Comparison of ENCODE assay signal across 12 cellular contexts in genomic region chr5:154059039-154059430, GRCh38. TPM values are rescaled to one million over a fixed set of nuclear protein-coding genes. Genes with fewer than 3 reads are reported as not detected.
DNase-seq lines count a peak whose midpoint lies in the region; ATAC-seq and TF ChIP-seq lines count a peak whose summit lies in the region.
"Had no signal": no experiment of that assay in that cellular context is flagged by ENCODE, and none has a peak within 500 bp of the region (broad histone marks: within the 10 kb centered on the region; RNA-seq: fewer than 3 reads in every experiment).

No MANE protein-coding gene starts in this region.

- peak; percentile 24 for ATAC-seq in GM18868 (IDR thresholded peaks at IDR 0.05; ENCODE audit: unreplicated experiment)
- ATAC-seq in GM21619 (IDR thresholded peaks at IDR 0.05; ENCODE audit: unreplicated experiment) = peak; percentile 30
- ATAC-seq in HG03378 (IDR thresholded peaks at IDR 0.05; ENCODE audit: unreplicated experiment) = peak; percentile 75
- peak; percentile 77 to 86 (median 82) for ATAC-seq in right lobe of liver
- no peak for ATAC-seq in upper lobe of left lung (ENCODE audit: low FRiP score in 2 of 2)

- H3K4me1 ChIP-seq in right lobe of liver (peaks cover 0 to 11% (median 5%) of the 10 kb centered on the region in 4 donors), upper lobe of left lung (peaks cover 0 to 14% (median 4%) of the 10 kb centered on the region in 4 donors)

- TF ChIP-seq EP300 in upper lobe of left lung (IDR thresholded peaks at IDR 0.05) = no peak

- no peak for TF ChIP-seq POLR2A in right lobe of liver (IDR thresholded peaks at IDR 0.05)
- TF ChIP-seq POLR2A in upper lobe of left lung (IDR thresholded peaks at IDR 0.05) = no peak

- DNase-seq in right lobe of liver = no peak
- no peak for DNase-seq in NCI-H1930 (lab: John Stamatoyannopoulos, UW)
- DNase-seq in foreskin melanocyte = no peak
- no peak for DNase-seq in upper lobe of left lung
- DNase-seq in activated CD4-positive, alpha-beta T cell treated with anti-CD3 and anti-CD28 coated beads for 48 hours = no peak
- DNase-seq: anterior cingulate cortex, HFFc6, NCI-H1092 treated with DMSO at 0.1 percent for 48 hours had no signal

- H3K4me3 ChIP-seq in right lobe of liver (no peak overlapping the region), upper lobe of left lung (no peak overlapping the region)
- H3K4me3 ChIP-seq: pancreas had no signal

- H3K27me3 ChIP-seq in right lobe of liver = no peaks in the 10 kb centered on the region
- H3K27me3 ChIP-seq in upper lobe of left lung = no peaks in the 10 kb centered on the region
- H3K27me3 ChIP-seq: pancreas had no signal

- H3K9me3 ChIP-seq in right lobe of liver (no peaks in the 10 kb centered on the region), upper lobe of left lung (no peaks in the 10 kb centered on the region)
- H3K9me3 ChIP-seq: pancreas had no signal

- H3K36me3 ChIP-seq in right lobe of liver (peaks cover 0 to 3% (median 0%) of the 10 kb centered on the region in 4 donors), upper lobe of left lung (peaks cover 0 to 13% (median 0%) of the 10 kb centered on the region in 4 donors)

- intact Hi-C loops in right lobe of liver (cut with DNase I) = no loop called here

- H3K27ac ChIP-seq in right lobe of liver (no peak overlapping the region), upper lobe of left lung (no peak overlapping the region)
- H3K27ac ChIP-seq: pancreas had no signal

- WGBS in right lobe of liver (ENCODE audit: insufficient coverage, low coverage, low lambda C conversion rate, missing lambda C conversion rate) = 24% methylated on average over 6 of the region's 6 CpGs
- WGBS in upper lobe of left lung, 2 donors = 67 to 72% methylated on average over 6 of the region's 6 CpGs

- TF ChIP-seq CTCF in right lobe of liver (IDR thresholded peaks at IDR 0.05) (no peak), upper lobe of left lung (IDR thresholded peaks at IDR 0.05) (no peak)

RNA-seq across cellular contexts. Expression of gene MFAP3, which starts 20.3 kb away (rescaled TPM):
- 10 to 100 TPM; 14.8 to 29.8 (median 16.1) TPM for total RNA-seq in right lobe of liver
- 10 to 100 TPM in 4 of 6 donors, 1 to 10 TPM in 2; 6.4 to 34.5 (median 25.6) TPM for total RNA-seq in upper lobe of left lung

RNA-seq across cellular contexts. Expression of gene FAM114A2, which starts 20.3 kb away (rescaled TPM):
- 10 to 100 TPM in 4 of 6 experiments, 1 to 10 TPM in 2; 5.0 to 20.2 (median 15.5) TPM for total RNA-seq in right lobe of liver
- total RNA-seq in upper lobe of left lung = 10 to 100 TPM; 10.5 to 45.3 (median 17.1) TPM

Comparison
In these comparisons a context has a peak if more than half of its experiments do, and no peak if none do; other contexts are left out.
1. ATAC-seq: peak in GM18868 (single experiment), GM21619 (single experiment), HG03378 (single experiment) and right lobe of liver (4 of 4); none in upper lobe of left lung (0 of 2).